In the genomic region with DNA sequence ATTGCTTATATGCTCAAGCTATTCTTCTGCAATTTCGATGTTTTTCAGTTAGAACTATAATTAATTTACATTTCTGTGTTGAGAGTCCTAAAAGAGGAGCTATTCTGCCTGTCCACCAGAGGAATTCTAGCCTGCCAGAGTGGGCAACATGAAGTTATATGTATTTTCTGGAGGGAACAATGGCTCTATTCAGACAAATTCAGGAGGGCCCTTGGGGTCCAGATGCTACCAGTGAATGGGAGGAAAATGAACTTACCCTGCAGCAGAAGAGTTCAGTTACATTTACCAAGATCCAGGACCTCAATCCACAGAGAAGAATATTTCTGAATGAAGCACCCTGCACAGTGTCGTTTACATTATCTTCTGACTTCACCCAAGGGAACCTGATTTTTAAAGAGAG, we compare ENCODE assay signal across 17 cellular contexts.
DNase-seq lines count a peak whose midpoint lies in the region; ATAC-seq and TF ChIP-seq lines count a peak whose summit lies in the region.
"Had no signal": no experiment of that assay in that cellular context is flagged by ENCODE, and none has a peak within 500 bp of the region (broad histone marks: within the 10 kb centered on the region; RNA-seq: fewer than 3 reads in every experiment).

No MANE protein-coding gene starts in this region.

- POLR2A ChIA-PET in IMR-90 (lab: Charles Lee; ENCODE audit: unreplicated experiment) = no interaction called here

- peak overlapping the region; percentile 52 for H2BK5ac ChIP-seq in IMR-90 (ENCODE audit: low read depth, low read length, poor library complexity, severe bottlenecking)

- H3K4me2 ChIP-seq in IMR-90 (ENCODE audit: low read depth, low read length) = no peak overlapping the region
- H3K4me2 ChIP-seq: BLaER1 had no signal

- peaks cover 12% of the 10 kb centered on the region for H3K4me1 ChIP-seq in IMR-90 (ENCODE audit: control insufficient read depth, insufficient read depth, low read length)
- H3K4me1 ChIP-seq: BLaER1 had no signal

- H3K14ac ChIP-seq in IMR-90 (replicated peaks; ENCODE audit: low read depth, low read length) = no peak overlapping the region

- H2BK120ac ChIP-seq in IMR-90 (ENCODE audit: low read depth, low read length) = peak overlapping the region; percentile 39

- peaks cover 84% of the 10 kb centered on the region for H3K4me1 Mint-ChIP-seq in chondrocyte (ENCODE audit: low read depth)
- peaks cover 33% of the 10 kb centered on the region for H3K4me1 Mint-ChIP-seq in neural crest cell
- no peaks in the 10 kb centered on the region for H3K4me1 Mint-ChIP-seq in stimulated activated memory B cell treated with anti-CD40 and anti-IgM and Interleukin-4, amounts not matched to agents 10 μg/mL and 1 μg/mL and 100 μg/mL, for 72 hours
- H3K4me1 Mint-ChIP-seq: B cell; CD4-positive, CD25-positive, alpha-beta regulatory T cell had no signal

- H2AK5ac ChIP-seq in IMR-90 (ENCODE audit: low read depth, low read length) = peak overlapping the region; percentile 48; the same call in 1 of the 2 replicates

- H3K4ac ChIP-seq in IMR-90 (ENCODE audit: low read depth, low read length) = peak overlapping the region; percentile 70

- BruUV-seq in IMR-90 (replicated peaks; lab: Mats Ljungman, UMichigan) = no TSS peak

- H3K27me3 ChIP-seq in IMR-90 (ENCODE audit: control insufficient read depth, insufficient read depth, low read length) = no peaks in the 10 kb centered on the region
- H3K27me3 ChIP-seq: BLaER1 had no signal

- H2BK20ac ChIP-seq in IMR-90 (ENCODE audit: low read depth, low read length) = peak overlapping the region; percentile 63; the same call in 1 of the 2 replicates

- H3K36me3 Mint-ChIP-seq in chondrocyte (ENCODE audit: low read depth) (peaks cover 30% of the 10 kb centered on the region), neural crest cell (ENCODE audit: low read depth) (no peaks in the 10 kb centered on the region)
- no peaks in the 10 kb centered on the region for H3K36me3 Mint-ChIP-seq in stimulated activated memory B cell treated with anti-CD40 and anti-IgM and Interleukin-4, amounts not matched to agents 10 μg/mL and 1 μg/mL and 100 μg/mL, for 72 hours
- H3K36me3 Mint-ChIP-seq: CD4-positive, CD25-positive, alpha-beta regulatory T cell; CD8-positive, alpha-beta T cell had no signal

- dilution Hi-C loops in IMR-90 (cut with HindIII; ENCODE audit: low sequenced_read_pairs, unreplicated experiment) = no loop called here

- H3K56ac ChIP-seq in IMR-90 (ENCODE audit: extremely low read depth, insufficient read depth, low read length) = no peak overlapping the region; the same call in 1 of the 2 replicates

- no peak for TF ChIP-seq POLR2A in IMR-90 (IDR thresholded peaks at IDR 0.05; ENCODE audit: low read depth, low read length)

- H3K9me1 ChIP-seq in IMR-90 (ENCODE audit: insufficient read depth, low read length) = peaks cover 9% of the 10 kb centered on the region

- peak overlapping the region; percentile 80; the same call in 1 of the 2 replicates for H3K18ac ChIP-seq in IMR-90 (ENCODE audit: low read depth, low read length)

- 0 out of 3 replicates have a peak overlapping the region, but pooled peaks have one; percentile 50 for H2BK15ac ChIP-seq in IMR-90 (ENCODE audit: low read depth, low read length)

- peak overlapping the region; percentile 61 for H4K5ac ChIP-seq in IMR-90 (ENCODE audit: low read depth, low read length)

- no peak overlapping the region for H3K4me3 Mint-ChIP-seq in chondrocyte (ENCODE audit: unreplicated experiment)
- peak overlapping the region; percentile 2 for H3K4me3 Mint-ChIP-seq in neural crest cell
- no peak overlapping the region for H3K4me3 Mint-ChIP-seq in stimulated activated memory B cell treated with anti-CD40 and anti-IgM and Interleukin-4, amounts not matched to agents 10 μg/mL and 1 μg/mL and 100 μg/mL, for 72 hours
- H3K4me3 Mint-ChIP-seq: B cell; CD4-positive, CD25-positive, alpha-beta regulatory T cell; CD8-positive, alpha-beta T cell had no signal

- CTCF ChIA-PET in IMR-90 (lab: Yijun Ruan, JAX) = interaction anchor here (0.7 kb wide), 1 partner anchor 59 kb away, joined by 3 read pairs; no protein-coding TSS in a partner anchor

- no peak overlapping the region for H3K27ac ChIP-seq in IMR-90 (ENCODE audit: insufficient read depth, low read length)
- H3K27ac ChIP-seq: 22Rv1, BLaER1, C4-2B, GM23248 had no signal

- no peak overlapping the region for H2AFZ ChIP-seq in IMR-90 (replicated peaks; ENCODE audit: low read length, poor library complexity)
- H2AFZ ChIP-seq: GM23248 had no signal

- peak overlapping the region; percentile 71 for H4K91ac ChIP-seq in IMR-90 (ENCODE audit: insufficient read depth, low read depth, low read length)

- intact Hi-C loops in IMR-90 (cut with micrococcal nuclease) = no loop called here

- no CpG with 5 or more reads among the region's 2 CpGs for WGBS in IMR-90 (ENCODE audit: extremely low coverage in 2 of 2, insufficient read length in 1 of 2), 2 experiments

- H3K27ac Mint-ChIP-seq in chondrocyte (ENCODE audit: unreplicated experiment) (peak overlapping the region; percentile 49), neural crest cell (ENCODE audit: unreplicated experiment) (no peak overlapping the region)
- no peak overlapping the region for H3K27ac Mint-ChIP-seq in stimulated activated memory B cell treated with anti-CD40 and anti-IgM and Interleukin-4, amounts not matched to agents 10 μg/mL and 1 μg/mL and 100 μg/mL, for 72 hours
- H3K27ac Mint-ChIP-seq: B cell; CD4-positive, CD25-positive, alpha-beta regulatory T cell; CD8-positive, alpha-beta T cell had no signal

- in situ Hi-C loops in IMR-90 (cut with MboI; ENCODE audit: low sequenced_read_pairs) = no loop called here

- H3K27me3 Mint-ChIP-seq in chondrocyte (ENCODE audit: low read depth) (no peaks in the 10 kb centered on the region), neural crest cell (ENCODE audit: low read depth) (no peaks in the 10 kb centered on the region)
- H3K27me3 Mint-ChIP-seq in stimulated activated memory B cell treated with anti-CD40 and anti-IgM and Interleukin-4, amounts not matched to agents 10 μg/mL and 1 μg/mL and 100 μg/mL, for 72 hours = peaks cover 22% of the 10 kb centered on the region

- H3K4me3 ChIP-seq in IMR-90 (ENCODE audit: insufficient read depth, low read depth, low read length) = no peak overlapping the region
- H3K4me3 ChIP-seq: BLaER1, GM23248 had no signal

- DNase-seq in IMR-90 (no peak), chondrocyte (ENCODE audit: low spot score) (no peak), neural crest cell (ENCODE audit: low read depth, low spot score) (peak; percentile 4)
- DNase-seq: Caco-2; CD4-positive, CD25-positive, alpha-beta regulatory T cell; CD8-positive, alpha-beta T cell; DMS153; DND-41; H7 had no signal

- H3K23ac ChIP-seq in IMR-90 (ENCODE audit: low read depth, low read length) = peak overlapping the region; percentile 65

- no peaks in the 10 kb centered on the region for H3K9me3 Mint-ChIP-seq in chondrocyte (ENCODE audit: low read depth)
- H3K9me3 Mint-ChIP-seq in neural crest cell = no peaks in the 10 kb centered on the region
- H3K9me3 Mint-ChIP-seq in stimulated activated memory B cell treated with anti-CD40 and anti-IgM and Interleukin-4, amounts not matched to agents 10 μg/mL and 1 μg/mL and 100 μg/mL, for 72 hours = no peaks in the 10 kb centered on the region
- H3K9me3 Mint-ChIP-seq: CD8-positive, alpha-beta T cell had no signal

- H3K79me1 ChIP-seq in IMR-90 (ENCODE audit: low read depth in 1 of 2, low read length in 2 of 2) = peaks cover 14 to 36% of the 10 kb centered on the region in 2 experiments

- H3K9ac ChIP-seq in IMR-90 (ENCODE audit: low read depth, low read length) = no peak overlapping the region
- H3K9ac ChIP-seq: BLaER1, GM23248 had no signal

- TF ChIP-seq RAD21 in IMR-90 (IDR thresholded peaks at IDR 0.05; ENCODE audit: low read length) = no peak

- peaks cover 10% of the 10 kb centered on the region for H3K36me3 ChIP-seq in IMR-90 (ENCODE audit: control insufficient read depth, insufficient read depth, low read length)
- H3K36me3 ChIP-seq: BLaER1 had no signal

- no peak overlapping the region for H2AK9ac ChIP-seq in IMR-90 (replicated peaks; ENCODE audit: low read depth, low read length, poor library complexity)

- TF ChIP-seq CTCF in IMR-90 (conservative IDR thresholded peaks at IDR 0.05; ENCODE audit: low read depth, low read length) = no peak
- TF ChIP-seq CTCF in chondrocyte (IDR thresholded peaks at IDR 0.05) = no peak
- no peak for TF ChIP-seq CTCF in neural crest cell (conservative IDR thresholded peaks at IDR 0.05)

- no peaks in the 10 kb centered on the region for H3K9me3 ChIP-seq in IMR-90 (ENCODE audit: control insufficient read depth, insufficient read depth, low read length)
- H3K9me3 ChIP-seq: BLaER1, Caco-2 had no signal

- ATAC-seq in IMR-90 (ENCODE audit: low read depth) (no peak), GM21381 (IDR thresholded peaks at IDR 0.05; ENCODE audit: unreplicated experiment) (no peak), HG03520 (IDR thresholded peaks at IDR 0.05; ENCODE audit: unreplicated experiment) (no peak)
- no peak for ATAC-seq in stimulated activated memory B cell treated with anti-CD40 and anti-IgM and Interleukin-4, amounts not matched to agents 10 μg/mL and 1 μg/mL and 100 μg/mL, for 72 hours
- ATAC-seq: CD8-positive, alpha-beta T cell had no signal

- H4K20me1 ChIP-seq in IMR-90 (ENCODE audit: insufficient read depth, low read length) = no peaks in the 10 kb centered on the region
- H4K20me1 ChIP-seq: BLaER1 had no signal

- H4K8ac ChIP-seq in IMR-90 (ENCODE audit: low read depth in 2 of 2, low read length in 2 of 2) = peak overlapping the region in 1 of 2 experiments; percentile 55; a peak in 2 of 4 replicates

TF ChIP-seq in IMR-90, 13 proteins besides CTCF, POLR2A, EP300 and RAD21:
- TF ChIP-seq, protein P1, sequence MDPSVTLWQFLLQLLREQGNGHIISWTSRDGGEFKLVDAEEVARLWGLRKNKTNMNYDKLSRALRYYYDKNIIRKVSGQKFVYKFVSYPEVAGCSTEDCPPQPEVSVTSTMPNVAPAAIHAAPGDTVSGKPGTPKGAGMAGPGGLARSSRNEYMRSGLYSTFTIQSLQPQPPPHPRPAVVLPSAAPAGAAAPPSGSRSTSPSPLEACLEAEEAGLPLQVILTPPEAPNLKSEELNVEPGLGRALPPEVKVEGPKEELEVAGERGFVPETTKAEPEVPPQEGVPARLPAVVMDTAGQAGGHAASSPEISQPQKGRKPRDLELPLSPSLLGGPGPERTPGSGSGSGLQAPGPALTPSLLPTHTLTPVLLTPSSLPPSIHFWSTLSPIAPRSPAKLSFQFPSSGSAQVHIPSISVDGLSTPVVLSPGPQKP (IDR thresholded peaks at IDR 0.05; ENCODE audit: borderline replicate concordance, low read depth, low read length) = no peak
- TF ChIP-seq FOS (IDR thresholded peaks at IDR 0.05; ENCODE audit: low read depth, low read length) = no peak
- TF ChIP-seq SMC3 (IDR thresholded peaks at IDR 0.05; ENCODE audit: low read depth, low read length) = no peak
- TF ChIP-seq CEBPB (IDR thresholded peaks at IDR 0.05; ENCODE audit: low read depth, low read length) = no peak
- no peak for TF ChIP-seq MAZ (IDR thresholded peaks at IDR 0.05; ENCODE audit: borderline replicate concordance, low read depth, low read length)
- no peak for TF ChIP-seq RCOR1 (IDR thresholded peaks at IDR 0.05; ENCODE audit: insufficient replicate concordance, low read length)
